18 cellular contexts compared by ENCODE assay signal in genomic region chr3:162368377-162368776, GRCh38.
"Had no signal": no experiment of that assay in that cellular context is flagged by ENCODE, and none has a peak within 500 bp of the region (broad histone marks: within the 10 kb centered on the region; RNA-seq: fewer than 3 reads in every experiment).

No MANE protein-coding gene starts in this region.

- H3K27ac ChIP-seq: brain microvascular endothelial cell, gastrocnemius medialis, hepatocyte, ovary had no signal

- DNase-seq: activated CD4-positive, alpha-beta T cell treated with anti-CD3 and anti-CD28 coated beads, Interleukin-2, amount 50 U/mL, for 1 hour; activated naive CD8-positive, alpha-beta T cell treated with anti-CD3 and anti-CD28 coated beads for 36 hours; brain microvascular endothelial cell; cerebellar nuclear complex; effector memory CD4-positive, alpha-beta T cell; gastrocnemius medialis; mesendoderm; ovary; T-cell; T-helper 9 cell had no signal

- H3K9me3 Mint-ChIP-seq: activated T-helper 1 cell treated with anti-CD3 and anti-CD28 coated beads, Interleukin-12 subunit alpha, Interleukin-12 subunit beta, Interleukin-2, Interleukin-4 antibody, amounts not matched to agents 30 ng/mL and 10 ng/mL and 1 ng/mL, durations not matched to agents 14 hours and 24 hours and 36 hours; neural crest cell; stimulated activated memory B cell treated with anti-CD40 and anti-IgM and Interleukin-4, amounts not matched to agents 10 μg/mL and 1 μg/mL and 100 μg/mL, for 72 hours had no signal

- H3K27me3 Mint-ChIP-seq: activated naive CD8-positive, alpha-beta T cell treated with anti-CD3 and anti-CD28 coated beads for 36 hours; dendritic cell treated with granulocyte-macrophage colony-stimulating factor and Interleukin-4, amounts not matched to agents 40 ng/mL and 50 ng/mL, for 4 days; stimulated activated memory B cell treated with anti-CD40 and anti-IgM and Interleukin-4, amounts not matched to agents 10 μg/mL and 1 μg/mL and 100 μg/mL, for 72 hours; T-cell had no signal

- H3K4me1 Mint-ChIP-seq: activated naive CD8-positive, alpha-beta T cell treated with anti-CD3 and anti-CD28 coated beads for 36 hours; neural crest cell; stimulated activated memory B cell treated with anti-CD40 and anti-IgM and Interleukin-4, amounts not matched to agents 10 μg/mL and 1 μg/mL and 100 μg/mL, for 72 hours; T-cell had no signal

- FAIRE-seq: keratinocyte, urothelium cell line had no signal

- H3K79me2 ChIP-seq: hepatocyte had no signal

- H2AFZ ChIP-seq: hepatocyte had no signal

- H3K36me3 Mint-ChIP-seq: activated naive CD8-positive, alpha-beta T cell treated with anti-CD3 and anti-CD28 coated beads for 36 hours; stimulated activated memory B cell treated with anti-CD40 and anti-IgM and Interleukin-4, amounts not matched to agents 10 μg/mL and 1 μg/mL and 100 μg/mL, for 72 hours; T-cell had no signal

- H3K9me3 ChIP-seq: gastrocnemius medialis, ovary had no signal

- H3K4me3 ChIP-seq: gastrocnemius medialis, hepatocyte, ovary had no signal

- H3K27me3 ChIP-seq: brain microvascular endothelial cell, gastrocnemius medialis, hepatocyte, ovary had no signal

- ATAC-seq: activated CD4-positive, CD25-positive, alpha-beta regulatory T cell treated with anti-CD3 and anti-CD28 coated beads, Interleukin-2, amount 50 U/mL, for 24 hours; gastrocnemius medialis; stimulated activated memory B cell treated with anti-CD40 and anti-IgM and Interleukin-4, amounts not matched to agents 10 μg/mL and 1 μg/mL and 100 μg/mL, for 72 hours; T-cell had no signal

- H3K4me3 Mint-ChIP-seq: activated naive CD8-positive, alpha-beta T cell treated with anti-CD3 and anti-CD28 coated beads for 36 hours; activated T-helper 1 cell treated with anti-CD3 and anti-CD28 coated beads, Interleukin-12 subunit alpha, Interleukin-12 subunit beta, Interleukin-2, Interleukin-4 antibody, amounts not matched to agents 30 ng/mL and 10 ng/mL and 1 ng/mL, durations not matched to agents 14 hours and 24 hours and 36 hours; dendritic cell treated with granulocyte-macrophage colony-stimulating factor and Interleukin-4, amounts not matched to agents 40 ng/mL and 50 ng/mL, for 4 days; neural crest cell; stimulated activated memory B cell treated with anti-CD40 and anti-IgM and Interleukin-4, amounts not matched to agents 10 μg/mL and 1 μg/mL and 100 μg/mL, for 72 hours; T-cell had no signal

- H3K27ac Mint-ChIP-seq: activated naive CD8-positive, alpha-beta T cell treated with anti-CD3 and anti-CD28 coated beads for 36 hours; activated T-helper 1 cell treated with anti-CD3 and anti-CD28 coated beads, Interleukin-12 subunit alpha, Interleukin-12 subunit beta, Interleukin-2, Interleukin-4 antibody, amounts not matched to agents 30 ng/mL and 10 ng/mL and 1 ng/mL, durations not matched to agents 14 hours and 24 hours and 36 hours; dendritic cell treated with granulocyte-macrophage colony-stimulating factor and Interleukin-4, amounts not matched to agents 40 ng/mL and 50 ng/mL, for 4 days; stimulated activated memory B cell treated with anti-CD40 and anti-IgM and Interleukin-4, amounts not matched to agents 10 μg/mL and 1 μg/mL and 100 μg/mL, for 72 hours; T-cell had no signal

- H3K4me2 ChIP-seq: hepatocyte had no signal

- H3K36me3 ChIP-seq: brain microvascular endothelial cell, gastrocnemius medialis, ovary had no signal
